Comparison of ENCODE assay signal across 9 cellular contexts in the genomic region with DNA sequence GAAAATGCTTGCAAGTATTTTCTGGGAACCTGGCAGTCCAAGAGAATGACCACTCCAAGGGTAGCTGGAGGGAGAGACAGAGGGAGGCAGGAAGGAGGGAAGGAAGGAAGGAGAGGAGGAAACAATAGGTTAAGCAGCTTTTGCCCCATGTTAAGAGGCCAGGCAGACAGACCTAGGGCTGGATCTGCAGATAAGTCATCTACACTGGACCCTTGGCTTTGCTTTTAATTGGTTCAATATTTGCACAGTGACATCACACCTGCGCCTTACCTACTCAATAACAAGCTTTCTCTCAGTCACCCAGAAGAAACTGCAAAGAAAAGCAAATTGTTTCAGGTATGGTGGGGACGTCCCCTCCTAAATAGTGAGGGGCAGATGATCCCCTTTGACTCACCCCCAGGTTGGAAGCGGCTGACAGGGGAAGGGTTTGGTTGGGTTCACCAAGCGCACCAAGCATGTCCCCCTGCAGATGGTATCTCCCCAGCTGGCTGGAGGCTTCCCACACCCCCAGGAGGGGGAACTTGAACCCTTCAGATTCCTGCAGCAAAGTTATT. TPM values are rescaled to one million over a fixed set of nuclear protein-coding genes. Genes with fewer than 3 reads are reported as not detected.
DNase-seq lines count a peak whose midpoint lies in the region; ATAC-seq and TF ChIP-seq lines count a peak whose summit lies in the region.
"Had no signal": no experiment of that assay in that cellular context is flagged by ENCODE, and none has a peak within 500 bp of the region (broad histone marks: within the 10 kb centered on the region; RNA-seq: fewer than 3 reads in every experiment).

No MANE protein-coding gene starts in this region.

- TF ChIP-seq POLR2A in vagina (IDR thresholded peaks at IDR 0.05): no peak

- H3K27ac ChIP-seq in heart right ventricle (peak overlapping the region in 9 of 10 donors; percentile 74 to 93 (median 86)), angular gyrus (ENCODE audit: low read depth, low read length) (peak overlapping the region; percentile 35), mesodermal cell (ENCODE audit: low read depth, low read length, severe bottlenecking) (peak overlapping the region; percentile 97), vagina (peak overlapping the region; percentile 93)

- DNase-seq in heart right ventricle (no peak), cardiac septum (ENCODE audit: low spot score) (no peak), vagina (ENCODE audit: extremely low spot score in 2 of 2) (no peak)
- no peak for DNase-seq in stimulated activated CD4-positive, alpha-beta T cell treated with anti-CD3 and anti-CD28 coated beads, Interleukin-4, amount 100 ng/mL, for 24 hours
- DNase-seq in stimulated activated CD4-positive, alpha-beta T cell treated with anti-CD3 and anti-CD28 coated beads, Interleukin-12 subunit alpha, Interleukin-12 subunit beta, amount 100 ng/mL, for 4 hours: no peak
- DNase-seq: NCI-H1417 treated with DMSO at 0.1 percent for 48 hours had no signal

- H3K36me3 ChIP-seq in heart right ventricle: peaks cover 0 to 69% (median 0%) of the 10 kb centered on the region in 9 donors
- peaks cover 66% of the 10 kb centered on the region for H3K36me3 ChIP-seq in mesodermal cell (ENCODE audit: control insufficient read depth, insufficient read depth, low read length)
- H3K36me3 ChIP-seq in vagina: no peaks in the 10 kb centered on the region

- peak overlapping the region in 2 of 10 donors; percentile 9 to 15 for H3K4me3 ChIP-seq in heart right ventricle
- no peak overlapping the region for H3K4me3 ChIP-seq in mesodermal cell (ENCODE audit: extremely low read depth, insufficient read depth, low read length, poor library complexity, severe bottlenecking)
- no peak overlapping the region for H3K4me3 ChIP-seq in vagina

- peaks cover 77 to 99% (median 98%) of the 10 kb centered on the region in 9 donors for H3K4me1 ChIP-seq in heart right ventricle
- H3K4me1 ChIP-seq in mesodermal cell (ENCODE audit: control insufficient read depth, insufficient read depth, low read length, poor library complexity, severe bottlenecking): peaks cover 98% of the 10 kb centered on the region
- H3K4me1 ChIP-seq in vagina: peaks cover 100% of the 10 kb centered on the region

- intact Hi-C loops in heart right ventricle (cut with DNase I) (no loop called here), cardiac septum (cut with DNase I) (no loop called here), vagina (cut with DNase I) (no loop called here)

- H3K27me3 ChIP-seq in heart right ventricle: no peaks in the 10 kb centered on the region
- H3K27me3 ChIP-seq in vagina: no peaks in the 10 kb centered on the region

- ATAC-seq in heart right ventricle (no peak), GM21786 (IDR thresholded peaks at IDR 0.05; ENCODE audit: unreplicated experiment) (no peak)

- no peak for TF ChIP-seq CTCF in heart right ventricle (IDR thresholded peaks at IDR 0.05)
- no peak for TF ChIP-seq CTCF in vagina (IDR thresholded peaks at IDR 0.05)

- H3K9me3 ChIP-seq in heart right ventricle (no peaks in the 10 kb centered on the region), mesodermal cell (ENCODE audit: control insufficient read depth, low read length) (no peaks in the 10 kb centered on the region), vagina (no peaks in the 10 kb centered on the region)

- 85 to 90% methylated on average over 4 of the region's 4 CpGs for WGBS in heart right ventricle, 2 donors
- WGBS in mesodermal cell (ENCODE audit: insufficient coverage in 2 of 2), 2 experiments: 100% methylated on average over 1 of the region's 4 CpGs

RNA-seq across cellular contexts. Expression of a gene that starts 24.3 kb away (rescaled TPM):
- total RNA-seq in heart right ventricle (100 to 1,000 TPM; 132 to 345 (median 189) TPM), cardiac septum (282 TPM), vagina (333 TPM)
- polyA plus RNA-seq in heart right ventricle: 100 to 1,000 TPM; 134 to 243 TPM
- polyA plus RNA-seq in mesodermal cell (2013, experiment 1 of 2): 360 TPM
- polyA plus RNA-seq in mesodermal cell (2013, experiment 2 of 2): 289 TPM

Comparison
In these comparisons a context has a peak if more than half of its experiments do, and no peak if none do; other contexts are left out.
1. H3K27ac ChIP-seq: peak in every context shown above with its lines; median percentile 97 in mesodermal cell; 93 in vagina; 86 in heart right ventricle; 35 in angular gyrus.